11 cellular contexts compared by ENCODE assay signal in the genomic region with DNA sequence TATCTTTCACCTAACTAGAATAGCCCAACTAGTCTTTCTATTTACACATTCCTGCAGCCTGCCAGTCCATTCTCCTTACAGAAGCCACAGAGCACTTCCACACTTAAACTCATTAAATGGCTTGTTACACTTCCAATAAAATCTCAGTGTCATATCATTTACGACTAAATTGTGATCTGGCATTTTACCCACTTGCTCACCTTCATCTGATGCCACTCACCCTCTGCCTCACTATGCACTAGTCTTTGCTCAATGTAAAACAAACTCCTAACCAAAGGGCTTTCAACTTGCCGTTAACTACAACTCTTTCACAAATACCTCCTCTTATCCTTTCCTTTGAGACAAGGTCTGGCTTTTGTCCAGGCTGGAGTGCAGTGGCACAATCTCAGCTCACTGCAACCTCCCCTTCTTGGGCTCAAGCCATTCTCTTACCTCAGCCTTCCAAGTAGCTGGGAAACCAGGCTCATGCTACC. TPM values are rescaled to one million over a fixed set of nuclear protein-coding genes. Genes with fewer than 3 reads are reported as not detected.
DNase-seq lines count a peak whose midpoint lies in the region; ATAC-seq, FAIRE-seq and TF ChIP-seq lines count a peak whose summit lies in the region.
"Had no signal": no experiment of that assay in that cellular context is flagged by ENCODE, and none has a peak within 500 bp of the region (broad histone marks: within the 10 kb centered on the region; RNA-seq: fewer than 3 reads in every experiment).

No MANE protein-coding gene starts in this region.

- H3K9ac ChIP-seq in KMS-11 = no peak overlapping the region
- no peak overlapping the region for H3K9ac ChIP-seq in astrocyte (ENCODE audit: low read length)

- no peaks in the 10 kb centered on the region for H4K20me1 ChIP-seq in KMS-11 (ENCODE audit: insufficient read depth)
- peaks cover 15% of the 10 kb centered on the region for H4K20me1 ChIP-seq in astrocyte (ENCODE audit: insufficient read depth, low read length)

- no peak for TF ChIP-seq CTCF in KMS-11 (conservative IDR thresholded peaks at IDR 0.05; ENCODE audit: low read depth, low read length)
- TF ChIP-seq CTCF in astrocyte (IDR thresholded peaks at IDR 0.05; ENCODE audit: insufficient read depth, low read depth, low read length) = no peak
- TF ChIP-seq CTCF in gastrocnemius medialis (IDR thresholded peaks at IDR 0.05 in 4 of 5, conservative IDR thresholded peaks at IDR 0.05 in 1 of 5) = no peak

- H2AFZ ChIP-seq in KMS-11 (ENCODE audit: low read depth) (no peak overlapping the region), astrocyte (ENCODE audit: low read depth, low read length) (no peak overlapping the region)

- peaks cover 4% of the 10 kb centered on the region for H3K36me3 ChIP-seq in KMS-11 (ENCODE audit: insufficient read depth)
- H3K36me3 ChIP-seq in astrocyte (ENCODE audit: insufficient read depth, low read length) = peaks cover 2% of the 10 kb centered on the region
- H3K36me3 ChIP-seq in gastrocnemius medialis = peaks cover 0 to 14% of the 10 kb centered on the region in 2 donors
- H3K36me3 ChIP-seq: colonic mucosa had no signal

- H3K4me1 Mint-ChIP-seq in astrocyte (ENCODE audit: low read depth, unreplicated experiment) = peaks cover 9% of the 10 kb centered on the region

- FAIRE-seq in astrocyte (lab: Jason Lieb, UNC) (no peak), GM19239 (lab: Jason Lieb, UNC) (no peak)

- peak; percentile 67 for DNase-seq in astrocyte (ENCODE audit: low read depth)
- peak; percentile 61 to 79 (median 65) for DNase-seq in right cardiac atrium
- peak in 1 of 2 donors; percentile 71 for DNase-seq in gastrocnemius medialis
- DNase-seq in GM19239 (ENCODE audit: insufficient read length, low spot score) = no peak
- DNase-seq in HuH-7 (ENCODE audit: low spot score) = no peak
- DNase-seq in HuH-7.5 (ENCODE audit: low spot score) = no peak
- DNase-seq: activated T-cell treated with anti-CD3 and anti-CD28 coated beads, Interleukin-2, amount 50 U/mL, for 1 hour; colonic mucosa had no signal

- peak; percentile 84 to 86 for ATAC-seq in right cardiac atrium
- ATAC-seq in gastrocnemius medialis = peak in 1 of 2 donors; percentile 83
- ATAC-seq in HG03460 (IDR thresholded peaks at IDR 0.05; ENCODE audit: unreplicated experiment) = no peak
- ATAC-seq: Panc1 had no signal

- WGBS in right cardiac atrium = 15% methylated on average over 2 of the region's 2 CpGs

- no peak overlapping the region for H3K4me3 ChIP-seq in KMS-11 (IDR thresholded peaks at IDR 0.05; ENCODE audit: insufficient read depth, low read depth, low read length)
- H3K4me3 ChIP-seq in astrocyte (ENCODE audit: insufficient read depth, low read depth, low read length) = no peak overlapping the region
- no peak overlapping the region for H3K4me3 ChIP-seq in right cardiac atrium (ENCODE audit: low read length)
- H3K4me3 ChIP-seq in gastrocnemius medialis = no peak overlapping the region
- H3K4me3 ChIP-seq: colonic mucosa had no signal

- peaks cover 6% of the 10 kb centered on the region; the same call in 1 of the 2 replicates for H3K79me2 ChIP-seq in KMS-11 (ENCODE audit: insufficient read depth, low read depth)
- peaks cover 23% of the 10 kb centered on the region for H3K79me2 ChIP-seq in astrocyte (ENCODE audit: insufficient read depth, low read length)

- H3K4me3 Mint-ChIP-seq in astrocyte (ENCODE audit: unreplicated experiment) = no peak overlapping the region

- H3K9me3 ChIP-seq in astrocyte (ENCODE audit: insufficient read depth, low read depth, low read length) (no peaks in the 10 kb centered on the region), right cardiac atrium (ENCODE audit: control insufficient read depth, low read length) (no peaks in the 10 kb centered on the region), gastrocnemius medialis (no peaks in the 10 kb centered on the region)
- H3K9me3 ChIP-seq: colonic mucosa had no signal

- H3K27me3 ChIP-seq in KMS-11 (ENCODE audit: insufficient read depth, low read depth) (no peaks in the 10 kb centered on the region), astrocyte (ENCODE audit: insufficient read depth, low read length) (no peaks in the 10 kb centered on the region), right cardiac atrium (ENCODE audit: control insufficient read depth, insufficient read depth) (no peaks in the 10 kb centered on the region), gastrocnemius medialis (no peaks in the 10 kb centered on the region)
- H3K27me3 ChIP-seq: colonic mucosa had no signal

- H3K4me1 ChIP-seq in KMS-11 (ENCODE audit: low read depth, poor library complexity, severe bottlenecking) (peaks cover 24% of the 10 kb centered on the region), astrocyte (ENCODE audit: insufficient read depth, low read length) (peaks cover 8% of the 10 kb centered on the region), right cardiac atrium (ENCODE audit: control insufficient read depth, insufficient read depth, low read length) (peaks cover 7% of the 10 kb centered on the region), gastrocnemius medialis (peaks cover 32 to 36% of the 10 kb centered on the region in 2 donors)
- H3K4me1 ChIP-seq: colonic mucosa had no signal

- peaks cover 3% of the 10 kb centered on the region for H3K36me3 Mint-ChIP-seq in astrocyte (ENCODE audit: low read depth, unreplicated experiment)

- H3K9me3 Mint-ChIP-seq in astrocyte (ENCODE audit: unreplicated experiment) = no peaks in the 10 kb centered on the region

- intact Hi-C loops in right cardiac atrium (cut with DNase I) = no loop called here
- intact Hi-C loops in gastrocnemius medialis (cut with DNase I; ENCODE audit: low total_unique reads) = no loop called here

- H3K27ac Mint-ChIP-seq in astrocyte (ENCODE audit: unreplicated experiment) = no peak overlapping the region

- no peaks in the 10 kb centered on the region for H3K27me3 Mint-ChIP-seq in astrocyte (ENCODE audit: low read depth, unreplicated experiment)

- in situ Hi-C loops in gastrocnemius medialis (cut with MboI; ENCODE audit: low sequenced_read_pairs in 4 of 4) = no loop called here

- no peak overlapping the region for H3K27ac ChIP-seq in KMS-11
- H3K27ac ChIP-seq in astrocyte (ENCODE audit: low read depth, low read length) = no peak overlapping the region
- peak overlapping the region; percentile 45 for H3K27ac ChIP-seq in right cardiac atrium (ENCODE audit: low read length)
- peak overlapping the region; percentile 11 to 67 (median 50) for H3K27ac ChIP-seq in gastrocnemius medialis
- H3K27ac ChIP-seq: colonic mucosa had no signal

- H3K4me2 ChIP-seq in KMS-11 (0 out of 2 replicates have a peak overlapping the region, but pooled peaks have one; percentile 1), astrocyte (ENCODE audit: low read length) (no peak overlapping the region)

- no peak for TF ChIP-seq POLR2A in gastrocnemius medialis (IDR thresholded peaks at IDR 0.05)

RNA-seq across cellular contexts. Expression of gene YAF2, which starts 24.1 kb away (rescaled TPM):
- total RNA-seq in astrocyte (28.6 and 29.3 TPM in 2 replicates), right cardiac atrium (10 to 100 TPM; 82.0 to 93.9 (median 87.2) TPM), gastrocnemius medialis (10 to 100 TPM; 38.5 to 66.9 (median 54.5) TPM)
- 42.6 TPM for polyA plus RNA-seq in right cardiac atrium

Comparison
In these comparisons a context has a peak if more than half of its experiments do, and no peak if none do; other contexts are left out.
1. H3K27ac ChIP-seq: peak in right cardiac atrium (single experiment) and gastrocnemius medialis (4 of 4); none in KMS-11 (single experiment) and astrocyte (single experiment).
2. DNase-seq: peak in astrocyte (single experiment) and right cardiac atrium (3 of 3); none in GM19239 (single experiment), HuH-7 (single experiment) and HuH-7.5 (single experiment).